Comparison of ENCODE assay signal across 21 cellular contexts in the genomic region with DNA sequence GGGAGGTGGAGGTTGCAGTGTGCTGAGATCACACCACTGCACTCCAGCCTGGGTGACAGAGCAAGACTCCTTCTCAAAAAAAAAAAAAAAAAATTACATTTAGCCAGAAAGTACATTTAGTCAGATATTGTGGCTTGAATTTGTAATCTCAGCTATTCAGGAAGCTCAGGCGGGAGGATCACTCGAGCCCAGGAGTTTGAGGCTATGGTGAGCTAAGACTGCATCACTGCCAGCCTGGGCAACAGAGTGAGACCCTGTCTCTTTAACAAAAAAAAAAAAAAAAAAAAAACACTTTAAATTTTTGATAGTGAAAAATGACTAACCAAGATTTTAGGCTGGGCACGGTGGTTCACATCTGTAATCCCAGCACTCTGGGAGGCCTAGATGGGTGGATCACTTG.
"Had no signal": no experiment of that assay in that cellular context is flagged by ENCODE, and none has a peak within 500 bp of the region (broad histone marks: within the 10 kb centered on the region; RNA-seq: fewer than 3 reads in every experiment).

No MANE protein-coding gene starts in this region.

- ATAC-seq: heart right ventricle; mucosa of descending colon; natural killer cell treated with Interleukin-12 subunit alpha and Interleukin-12 subunit beta and Interleukin-15 and Interleukin-18, amount 100 ng/mL, for 72 hours; right cardiac atrium had no signal

- DNase-seq: activated CD4-positive, alpha-beta T cell treated with anti-CD3 and anti-CD28 coated beads, Interleukin-2, amount 50 U/mL, for 4 hours; activated CD4-positive, CD25-positive, alpha-beta regulatory T cell treated with anti-CD3 and anti-CD28 coated beads, Interleukin-2, amount 50 U/mL, for 72 hours; activated effector memory CD4-positive, alpha-beta T cell treated with anti-CD3 and anti-CD28 coated beads, Interleukin-2, amount 50 U/mL, for 16 hours; activated naive CD4-positive, alpha-beta T cell treated with anti-CD3 and anti-CD28 coated beads for 36 hours; activated naive CD8-positive, alpha-beta T cell treated with anti-CD3 and anti-CD28 coated beads, Interleukin-2, amount 10 ng/mL, durations not matched to agents 7 days and 5 days; amniotic stem cell; central memory CD4-positive, alpha-beta T cell; foreskin melanocyte; heart right ventricle; islet precursor cell; left ventricle myocardium inferior; mesendoderm; mucosa of descending colon; posterior cingulate gyrus; right cardiac atrium; spleen; stimulated activated CD4-positive, alpha-beta T cell treated with anti-CD3 and anti-CD28 coated beads, Interleukin-2, amount 100 ng/mL, for 48 hours; T-helper 1 cell; uterus had no signal

- H3K4me3 ChIP-seq: heart right ventricle, left ventricle myocardium inferior, lung, mucosa of descending colon, spleen, uterus had no signal
